1 cellular context compared by ENCODE assay signal in the genomic region with DNA sequence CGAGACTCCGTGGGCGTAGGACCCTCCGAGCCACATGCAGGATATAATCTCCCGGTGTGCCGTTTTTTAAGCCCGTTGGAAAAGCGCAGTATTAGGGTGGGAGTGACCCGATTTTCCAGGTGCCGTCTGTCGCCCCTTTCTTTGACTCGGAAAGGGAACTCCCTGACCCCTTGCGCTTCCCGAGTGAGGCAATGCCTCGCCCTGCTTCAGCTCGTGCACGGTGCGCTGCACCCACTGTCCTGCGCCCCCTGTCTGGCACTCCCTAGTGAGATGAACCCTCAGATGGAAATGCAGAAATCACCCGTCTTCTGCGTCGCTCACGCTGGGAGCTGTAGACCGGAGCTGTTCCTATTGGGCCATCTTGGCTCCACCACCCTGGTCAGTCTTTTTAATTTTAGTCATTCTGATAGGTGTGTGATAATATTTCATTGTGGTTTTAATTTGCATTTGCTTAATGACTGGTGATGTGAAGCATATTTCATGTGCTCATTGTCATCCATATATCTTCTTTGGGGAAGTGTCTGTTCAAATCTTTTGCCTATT.
TF ChIP-seq lines count a peak whose summit lies in the region.

No MANE protein-coding gene starts in this region.

TF ChIP-seq in HEK293, 187 proteins besides CTCF, POLR2A, EP300 and RAD21 (continued from another document and continues in another):
- TF ChIP-seq KLF7 (tag by site-specific recombination; IDR thresholded peaks at IDR 0.05; ENCODE audit: borderline replicate concordance) (peak; percentile 82), ZNF24 (tag by site-specific recombination; IDR thresholded peaks at IDR 0.05) (0 out of 2 replicates have a peak, but pooled peaks have one; percentile 58), PRDM1 (tag by site-specific recombination; IDR thresholded peaks at IDR 0.05) (peak; percentile 89), ZNF335 (tag by site-specific recombination; conservative IDR thresholded peaks at IDR 0.05) (peak; percentile 90), WT1 (tag by site-specific recombination; IDR thresholded peaks at IDR 0.05) (peak; percentile 70; the same call in 1 of the 2 replicates), ZNF629 (tag by site-specific recombination; IDR thresholded peaks at IDR 0.05) (peak; percentile 69), KLF9 (tag by site-specific recombination; IDR thresholded peaks at IDR 0.05; ENCODE audit: low read depth) (peak; percentile 51), ZFP37 (tag by site-specific recombination; IDR thresholded peaks at IDR 0.05) (peak; percentile 60; the same call in 1 of the 2 replicates), ZEB2 (tag by site-specific recombination; IDR thresholded peaks at IDR 0.05) (peak; percentile 91), ZFP69B (tag by site-specific recombination; IDR thresholded peaks at IDR 0.05) (peak; percentile 70; the same call in 1 of the 2 replicates), BCL11A (tag by site-specific recombination; IDR thresholded peaks at IDR 0.05; ENCODE audit: low read depth) (0 out of 2 replicates have a peak, but pooled peaks have one; percentile 29), YY1 (tag by site-specific recombination; IDR thresholded peaks at IDR 0.05) (peak; percentile 53; the same call in 1 of the 2 replicates), ZNF423 (tag by site-specific recombination; IDR thresholded peaks at IDR 0.05) (peak; percentile 97), KLF10 (tag by site-specific recombination; IDR thresholded peaks at IDR 0.05) (peak; percentile 11; the same call in 1 of the 2 replicates), ZNF600 (tag by site-specific recombination; IDR thresholded peaks at IDR 0.05) (peak; percentile 87), KLF1 (tag by site-specific recombination; IDR thresholded peaks at IDR 0.05) (peak; percentile 78), ZBTB21 (tag by site-specific recombination; IDR thresholded peaks at IDR 0.05) (0 out of 2 replicates have a peak, but pooled peaks have one; percentile 30), ZNF2 (tag by site-specific recombination; IDR thresholded peaks at IDR 0.05) (peak; percentile 69; the same call in 1 of the 2 replicates), ZNF501 (tag by site-specific recombination; IDR thresholded peaks at IDR 0.05) (peak; percentile 60; the same call in 1 of the 2 replicates), SP7 (tag by site-specific recombination; IDR thresholded peaks at IDR 0.05) (peak; percentile 73), SP3 (tag by site-specific recombination; IDR thresholded peaks at IDR 0.05) (0 out of 2 replicates have a peak, but pooled peaks have one; percentile 23), ZBTB8A (tag by site-specific recombination; IDR thresholded peaks at IDR 0.05) (peak; percentile 89), ZFHX2 (tag by site-specific recombination; conservative IDR thresholded peaks at IDR 0.05) (peak; percentile 73), ZNF366 (tag by site-specific recombination; conservative IDR thresholded peaks at IDR 0.05) (peak; percentile 45; the same call in 1 of the 2 replicates), EGR2 (tag by site-specific recombination; IDR thresholded peaks at IDR 0.05; ENCODE audit: low read depth) (peak; percentile 80), KLF8 (tag by site-specific recombination; IDR thresholded peaks at IDR 0.05) (peak; percentile 60; the same call in 1 of the 2 replicates), ZBTB48 (tag by site-specific recombination; IDR thresholded peaks at IDR 0.05) (peak; percentile 99), IKZF3 (tag by site-specific recombination; IDR thresholded peaks at IDR 0.05) (peak; percentile 87), ZNF341 (tag by site-specific recombination; IDR thresholded peaks at IDR 0.05; ENCODE audit: low read depth) (peak; percentile 88)
- TF ChIP-seq, protein P1, sequence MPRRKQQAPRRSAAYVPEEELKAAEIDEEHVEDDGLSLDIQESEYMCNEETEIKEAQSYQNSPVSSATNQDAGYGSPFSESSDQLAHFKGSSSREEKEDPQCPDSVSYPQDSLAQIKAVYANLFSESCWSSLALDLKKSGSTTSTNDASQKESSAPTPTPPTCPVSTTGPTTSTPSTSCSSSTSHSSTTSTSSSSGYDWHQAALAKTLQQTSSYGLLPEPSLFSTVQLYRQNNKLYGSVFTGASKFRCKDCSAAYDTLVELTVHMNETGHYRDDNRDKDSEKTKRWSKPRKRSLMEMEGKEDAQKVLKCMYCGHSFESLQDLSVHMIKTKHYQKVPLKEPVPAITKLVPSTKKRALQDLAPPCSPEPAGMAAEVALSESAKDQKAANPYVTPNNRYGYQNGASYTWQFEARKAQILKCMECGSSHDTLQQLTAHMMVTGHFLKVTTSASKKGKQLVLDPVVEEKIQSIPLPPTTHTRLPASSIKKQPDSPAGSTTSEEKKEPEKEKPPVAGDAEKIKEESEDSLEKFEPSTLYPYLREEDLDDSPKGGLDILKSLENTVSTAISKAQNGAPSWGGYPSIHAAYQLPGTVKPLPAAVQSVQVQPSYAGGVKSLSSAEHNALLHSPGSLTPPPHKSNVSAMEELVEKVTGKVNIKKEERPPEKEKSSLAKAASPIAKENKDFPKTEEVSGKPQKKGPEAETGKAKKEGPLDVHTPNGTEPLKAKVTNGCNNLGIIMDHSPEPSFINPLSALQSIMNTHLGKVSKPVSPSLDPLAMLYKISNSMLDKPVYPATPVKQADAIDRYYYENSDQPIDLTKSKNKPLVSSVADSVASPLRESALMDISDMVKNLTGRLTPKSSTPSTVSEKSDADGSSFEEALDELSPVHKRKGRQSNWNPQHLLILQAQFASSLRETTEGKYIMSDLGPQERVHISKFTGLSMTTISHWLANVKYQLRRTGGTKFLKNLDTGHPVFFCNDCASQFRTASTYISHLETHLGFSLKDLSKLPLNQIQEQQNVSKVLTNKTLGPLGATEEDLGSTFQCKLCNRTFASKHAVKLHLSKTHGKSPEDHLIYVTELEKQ (tag by site-specific recombination; IDR thresholded peaks at IDR 0.05; ENCODE audit: borderline replicate concordance), result 0 out of 2 replicates have a peak, but pooled peaks have one; percentile 25
- TF ChIP-seq, protein P2, sequence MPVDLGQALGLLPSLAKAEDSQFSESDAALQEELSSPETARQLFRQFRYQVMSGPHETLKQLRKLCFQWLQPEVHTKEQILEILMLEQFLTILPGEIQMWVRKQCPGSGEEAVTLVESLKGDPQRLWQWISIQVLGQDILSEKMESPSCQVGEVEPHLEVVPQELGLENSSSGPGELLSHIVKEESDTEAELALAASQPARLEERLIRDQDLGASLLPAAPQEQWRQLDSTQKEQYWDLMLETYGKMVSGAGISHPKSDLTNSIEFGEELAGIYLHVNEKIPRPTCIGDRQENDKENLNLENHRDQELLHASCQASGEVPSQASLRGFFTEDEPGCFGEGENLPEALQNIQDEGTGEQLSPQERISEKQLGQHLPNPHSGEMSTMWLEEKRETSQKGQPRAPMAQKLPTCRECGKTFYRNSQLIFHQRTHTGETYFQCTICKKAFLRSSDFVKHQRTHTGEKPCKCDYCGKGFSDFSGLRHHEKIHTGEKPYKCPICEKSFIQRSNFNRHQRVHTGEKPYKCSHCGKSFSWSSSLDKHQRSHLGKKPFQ (tag by site-specific recombination; IDR thresholded peaks at IDR 0.05), result 0 out of 2 replicates have a peak, but pooled peaks have one; percentile 49
- TF ChIP-seq, protein P3, sequence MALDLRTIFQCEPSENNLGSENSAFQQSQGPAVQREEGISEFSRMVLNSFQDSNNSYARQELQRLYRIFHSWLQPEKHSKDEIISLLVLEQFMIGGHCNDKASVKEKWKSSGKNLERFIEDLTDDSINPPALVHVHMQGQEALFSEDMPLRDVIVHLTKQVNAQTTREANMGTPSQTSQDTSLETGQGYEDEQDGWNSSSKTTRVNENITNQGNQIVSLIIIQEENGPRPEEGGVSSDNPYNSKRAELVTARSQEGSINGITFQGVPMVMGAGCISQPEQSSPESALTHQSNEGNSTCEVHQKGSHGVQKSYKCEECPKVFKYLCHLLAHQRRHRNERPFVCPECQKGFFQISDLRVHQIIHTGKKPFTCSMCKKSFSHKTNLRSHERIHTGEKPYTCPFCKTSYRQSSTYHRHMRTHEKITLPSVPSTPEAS (tag by site-specific recombination; IDR thresholded peaks at IDR 0.05), result 0 out of 2 replicates have a peak, but pooled peaks have one; percentile 26
- TF ChIP-seq, protein P4, sequence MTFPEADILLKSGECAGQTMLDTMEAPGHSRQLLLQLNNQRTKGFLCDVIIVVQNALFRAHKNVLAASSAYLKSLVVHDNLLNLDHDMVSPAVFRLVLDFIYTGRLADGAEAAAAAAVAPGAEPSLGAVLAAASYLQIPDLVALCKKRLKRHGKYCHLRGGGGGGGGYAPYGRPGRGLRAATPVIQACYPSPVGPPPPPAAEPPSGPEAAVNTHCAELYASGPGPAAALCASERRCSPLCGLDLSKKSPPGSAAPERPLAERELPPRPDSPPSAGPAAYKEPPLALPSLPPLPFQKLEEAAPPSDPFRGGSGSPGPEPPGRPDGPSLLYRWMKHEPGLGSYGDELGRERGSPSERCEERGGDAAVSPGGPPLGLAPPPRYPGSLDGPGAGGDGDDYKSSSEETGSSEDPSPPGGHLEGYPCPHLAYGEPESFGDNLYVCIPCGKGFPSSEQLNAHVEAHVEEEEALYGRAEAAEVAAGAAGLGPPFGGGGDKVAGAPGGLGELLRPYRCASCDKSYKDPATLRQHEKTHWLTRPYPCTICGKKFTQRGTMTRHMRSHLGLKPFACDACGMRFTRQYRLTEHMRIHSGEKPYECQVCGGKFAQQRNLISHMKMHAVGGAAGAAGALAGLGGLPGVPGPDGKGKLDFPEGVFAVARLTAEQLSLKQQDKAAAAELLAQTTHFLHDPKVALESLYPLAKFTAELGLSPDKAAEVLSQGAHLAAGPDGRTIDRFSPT (tag by site-specific recombination; IDR thresholded peaks at IDR 0.05), result peak; percentile 39; the same call in 1 of the 2 replicates
- TF ChIP-seq, protein P5, sequence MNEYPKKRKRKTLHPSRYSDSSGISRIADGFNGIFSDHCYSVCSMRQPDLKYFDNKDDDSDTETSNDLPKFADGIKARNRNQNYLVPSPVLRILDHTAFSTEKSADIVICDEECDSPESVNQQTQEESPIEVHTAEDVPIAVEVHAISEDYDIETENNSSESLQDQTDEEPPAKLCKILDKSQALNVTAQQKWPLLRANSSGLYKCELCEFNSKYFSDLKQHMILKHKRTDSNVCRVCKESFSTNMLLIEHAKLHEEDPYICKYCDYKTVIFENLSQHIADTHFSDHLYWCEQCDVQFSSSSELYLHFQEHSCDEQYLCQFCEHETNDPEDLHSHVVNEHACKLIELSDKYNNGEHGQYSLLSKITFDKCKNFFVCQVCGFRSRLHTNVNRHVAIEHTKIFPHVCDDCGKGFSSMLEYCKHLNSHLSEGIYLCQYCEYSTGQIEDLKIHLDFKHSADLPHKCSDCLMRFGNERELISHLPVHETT (tag by site-specific recombination; IDR thresholded peaks at IDR 0.05), result peak; percentile 52
- TF ChIP-seq, protein P6, sequence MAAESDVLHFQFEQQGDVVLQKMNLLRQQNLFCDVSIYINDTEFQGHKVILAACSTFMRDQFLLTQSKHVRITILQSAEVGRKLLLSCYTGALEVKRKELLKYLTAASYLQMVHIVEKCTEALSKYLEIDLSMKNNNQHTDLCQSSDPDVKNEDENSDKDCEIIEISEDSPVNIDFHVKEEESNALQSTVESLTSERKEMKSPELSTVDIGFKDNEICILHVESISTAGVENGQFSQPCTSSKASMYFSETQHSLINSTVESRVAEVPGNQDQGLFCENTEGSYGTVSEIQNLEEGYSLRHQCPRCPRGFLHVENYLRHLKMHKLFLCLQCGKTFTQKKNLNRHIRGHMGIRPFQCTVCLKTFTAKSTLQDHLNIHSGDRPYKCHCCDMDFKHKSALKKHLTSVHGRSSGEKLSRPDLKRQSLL (tag by site-specific recombination; IDR thresholded peaks at IDR 0.05), result peak; percentile 71; the same call in 1 of the 2 replicates
- TF ChIP-seq, protein P7, sequence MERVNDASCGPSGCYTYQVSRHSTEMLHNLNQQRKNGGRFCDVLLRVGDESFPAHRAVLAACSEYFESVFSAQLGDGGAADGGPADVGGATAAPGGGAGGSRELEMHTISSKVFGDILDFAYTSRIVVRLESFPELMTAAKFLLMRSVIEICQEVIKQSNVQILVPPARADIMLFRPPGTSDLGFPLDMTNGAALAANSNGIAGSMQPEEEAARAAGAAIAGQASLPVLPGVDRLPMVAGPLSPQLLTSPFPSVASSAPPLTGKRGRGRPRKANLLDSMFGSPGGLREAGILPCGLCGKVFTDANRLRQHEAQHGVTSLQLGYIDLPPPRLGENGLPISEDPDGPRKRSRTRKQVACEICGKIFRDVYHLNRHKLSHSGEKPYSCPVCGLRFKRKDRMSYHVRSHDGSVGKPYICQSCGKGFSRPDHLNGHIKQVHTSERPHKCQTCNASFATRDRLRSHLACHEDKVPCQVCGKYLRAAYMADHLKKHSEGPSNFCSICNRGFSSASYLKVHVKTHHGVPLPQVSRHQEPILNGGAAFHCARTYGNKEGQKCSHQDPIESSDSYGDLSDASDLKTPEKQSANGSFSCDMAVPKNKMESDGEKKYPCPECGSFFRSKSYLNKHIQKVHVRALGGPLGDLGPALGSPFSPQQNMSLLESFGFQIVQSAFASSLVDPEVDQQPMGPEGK (tag by site-specific recombination; IDR thresholded peaks at IDR 0.05), result peak; percentile 85
- TF ChIP-seq, protein P8, sequence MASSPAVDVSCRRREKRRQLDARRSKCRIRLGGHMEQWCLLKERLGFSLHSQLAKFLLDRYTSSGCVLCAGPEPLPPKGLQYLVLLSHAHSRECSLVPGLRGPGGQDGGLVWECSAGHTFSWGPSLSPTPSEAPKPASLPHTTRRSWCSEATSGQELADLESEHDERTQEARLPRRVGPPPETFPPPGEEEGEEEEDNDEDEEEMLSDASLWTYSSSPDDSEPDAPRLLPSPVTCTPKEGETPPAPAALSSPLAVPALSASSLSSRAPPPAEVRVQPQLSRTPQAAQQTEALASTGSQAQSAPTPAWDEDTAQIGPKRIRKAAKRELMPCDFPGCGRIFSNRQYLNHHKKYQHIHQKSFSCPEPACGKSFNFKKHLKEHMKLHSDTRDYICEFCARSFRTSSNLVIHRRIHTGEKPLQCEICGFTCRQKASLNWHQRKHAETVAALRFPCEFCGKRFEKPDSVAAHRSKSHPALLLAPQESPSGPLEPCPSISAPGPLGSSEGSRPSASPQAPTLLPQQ (tag by site-specific recombination; IDR thresholded peaks at IDR 0.05), result peak; percentile 57; the same call in 1 of the 2 replicates
- TF ChIP-seq, protein P9, sequence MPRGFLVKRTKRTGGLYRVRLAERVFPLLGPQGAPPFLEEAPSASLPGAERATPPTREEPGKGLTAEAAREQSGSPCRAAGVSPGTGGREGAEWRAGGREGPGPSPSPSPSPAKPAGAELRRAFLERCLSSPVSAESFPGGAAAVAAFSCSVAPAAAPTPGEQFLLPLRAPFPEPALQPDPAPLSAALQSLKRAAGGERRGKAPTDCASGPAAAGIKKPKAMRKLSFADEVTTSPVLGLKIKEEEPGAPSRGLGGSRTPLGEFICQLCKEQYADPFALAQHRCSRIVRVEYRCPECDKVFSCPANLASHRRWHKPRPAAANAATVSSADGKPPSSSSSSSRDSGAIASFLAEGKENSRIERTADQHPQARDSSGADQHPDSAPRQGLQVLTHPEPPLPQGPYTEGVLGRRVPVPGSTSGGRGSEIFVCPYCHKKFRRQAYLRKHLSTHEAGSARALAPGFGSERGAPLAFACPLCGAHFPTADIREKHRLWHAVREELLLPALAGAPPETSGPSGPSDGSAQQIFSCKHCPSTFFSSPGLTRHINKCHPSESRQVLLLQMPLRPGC (tag by site-specific recombination; IDR thresholded peaks at IDR 0.05), result 0 out of 2 replicates have a peak, but pooled peaks have one; percentile 39
- TF ChIP-seq, protein P10, sequence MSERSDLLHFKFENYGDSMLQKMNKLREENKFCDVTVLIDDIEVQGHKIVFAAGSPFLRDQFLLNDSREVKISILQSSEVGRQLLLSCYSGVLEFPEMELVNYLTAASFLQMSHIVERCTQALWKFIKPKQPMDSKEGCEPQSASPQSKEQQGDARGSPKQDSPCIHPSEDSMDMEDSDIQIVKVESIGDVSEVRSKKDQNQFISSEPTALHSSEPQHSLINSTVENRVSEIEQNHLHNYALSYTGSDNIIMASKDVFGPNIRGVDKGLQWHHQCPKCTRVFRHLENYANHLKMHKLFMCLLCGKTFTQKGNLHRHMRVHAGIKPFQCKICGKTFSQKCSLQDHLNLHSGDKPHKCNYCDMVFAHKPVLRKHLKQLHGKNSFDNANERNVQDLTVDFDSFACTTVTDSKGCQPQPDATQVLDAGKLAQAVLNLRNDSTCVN (tag by site-specific recombination; optimal IDR thresholded peaks at IDR 0.05), result peak; percentile 73
